Comparison of ENCODE assay signal across 8 cellular contexts in genomic region chr10:46584196-46584595, GRCh38. TPM values are rescaled to one million over a fixed set of nuclear protein-coding genes. Genes with fewer than 3 reads are reported as not detected.
"Had no signal": no experiment of that assay in that cellular context is flagged by ENCODE, and none has a peak within 500 bp of the region (broad histone marks: within the 10 kb centered on the region; RNA-seq: fewer than 3 reads in every experiment).

No MANE protein-coding gene starts in this region.

RNA-seq across cellular contexts. Expression of gene SYT15, which starts 5.3 kb away (rescaled TPM):
- total RNA-seq: SJCRH30, SK-MEL-5 had no signal

RNA-seq across cellular contexts. Expression of gene GPRIN2, which starts 27.7 kb away (rescaled TPM):
- total RNA-seq: LHCN-M2, MCF 10A, NCI-H460, OCI-LY7, Right ventricle myocardium inferior, RPMI7951, SJCRH30, SK-MEL-5 had no signal
